In genomic region chr7:154919324-154920222, GRCh38 we compare ENCODE assay signal across 13 cellular contexts.
"Had no signal": no experiment of that assay in that cellular context is flagged by ENCODE, and none has a peak within 500 bp of the region (broad histone marks: within the 10 kb centered on the region; RNA-seq: fewer than 3 reads in every experiment).

No MANE protein-coding gene starts in this region.

- H3K36me3 ChIP-seq: neutrophil, tibial artery had no signal

- ATAC-seq: effector memory CD8-positive, alpha-beta T cell; natural killer cell; stimulated activated naive CD8-positive, alpha-beta T cell treated with anti-CD3 and anti-CD28 coated beads, Interleukin-15, Interleukin-2, amounts not matched to agents 100 U/mL and 50 U/mL, for 24 hours had no signal

- H3K4me3 ChIP-seq: tibial artery had no signal

- DNase-seq: activated CD4-positive, alpha-beta T cell treated with anti-CD3 and anti-CD28 coated beads, Interleukin-2, amount 50 U/mL, for 4 hours; activated T-cell treated with anti-CD3 and anti-CD28 coated beads for 4 hours; effector memory CD8-positive, alpha-beta T cell; mesenchymal stem cell; natural killer cell; stimulated activated naive CD8-positive, alpha-beta T cell treated with anti-CD3 and anti-CD28 coated beads, Interleukin-15, Interleukin-2, amounts not matched to agents 100 U/mL and 50 U/mL, for 24 hours; substantia nigra; SW 1271; tibial artery had no signal

- FAIRE-seq: frontal cortex, TTC549, urothelium cell line had no signal

- H3K27ac ChIP-seq: neutrophil, tibial artery had no signal

- H3K9me3 ChIP-seq: neutrophil, tibial artery had no signal
